Comparison of ENCODE assay signal across 5 cellular contexts in genomic region chr7:99549545-99549944, GRCh38. TPM values are rescaled to one million over a fixed set of nuclear protein-coding genes. Genes with fewer than 3 reads are reported as not detected.
"Had no signal": no experiment of that assay in that cellular context is flagged by ENCODE, and none has a peak within 500 bp of the region (broad histone marks: within the 10 kb centered on the region; RNA-seq: fewer than 3 reads in every experiment).

No MANE protein-coding gene starts in this region.

RNA-seq across cellular contexts. Expression of gene TMEM225B, which starts 48.5 kb away (rescaled TPM):
- total RNA-seq: gastrocnemius medialis, glomerular endothelial cell, kidney epithelial cell, left ventricle myocardium superior, lung microvascular endothelial cell had no signal
